ENCODE assay signal across 17 cellular contexts in the genomic region with DNA sequence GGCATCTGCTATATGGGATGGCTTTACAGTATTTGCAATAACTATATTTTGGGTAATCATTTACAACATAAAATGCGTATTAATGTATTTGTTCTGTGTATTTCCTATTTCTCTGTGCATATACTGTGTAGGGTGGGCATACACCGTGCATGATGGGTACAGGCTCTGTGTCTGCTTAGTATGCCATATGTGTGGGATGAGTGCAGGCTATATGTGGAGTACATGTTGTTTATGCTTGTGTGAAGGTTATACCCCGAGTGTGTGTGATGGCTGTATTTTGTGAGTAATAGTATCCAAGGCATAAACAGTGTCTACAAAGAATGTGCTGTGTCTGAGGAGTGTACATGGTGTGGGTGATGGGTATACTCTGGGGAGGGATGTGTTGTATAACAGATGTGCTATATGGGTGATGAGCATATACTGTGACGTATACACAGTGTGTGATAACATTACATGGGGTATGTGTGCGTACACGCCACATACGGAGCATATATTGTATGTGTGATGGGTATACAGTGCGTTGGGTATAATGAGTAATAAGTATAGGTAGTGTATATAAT. TPM values are rescaled to one million over a fixed set of nuclear protein-coding genes. Genes with fewer than 3 reads are reported as not detected.
"Had no signal": no experiment of that assay in that cellular context is flagged by ENCODE, and none has a peak within 500 bp of the region (broad histone marks: within the 10 kb centered on the region; RNA-seq: fewer than 3 reads in every experiment).

No MANE protein-coding gene starts in this region.

- H3K4me3 ChIP-seq: body of pancreas, colonic mucosa, SJSA1, tibial artery had no signal

- H3K36me3 ChIP-seq: colonic mucosa, tibial artery had no signal

- H3K9me3 Mint-ChIP-seq: activated naive CD4-positive, alpha-beta T cell treated with anti-CD3 and anti-CD28 coated beads, Interleukin-2, amount 50 U/mL, for 72 hours; WTC11 had no signal

- H3K27ac ChIP-seq: body of pancreas, colonic mucosa, foreskin keratinocyte, SJSA1, tibial artery had no signal

- H3K4me3 Mint-ChIP-seq: naive B cell; stimulated activated memory B cell treated with anti-CD40 and anti-IgM and Interleukin-4, amounts not matched to agents 10 μg/mL and 1 μg/mL and 100 μg/mL, for 72 hours had no signal

- H3K9me3 ChIP-seq: body of pancreas, colonic mucosa, tibial artery had no signal

- H3K27ac Mint-ChIP-seq: activated naive CD4-positive, alpha-beta T cell treated with anti-CD3 and anti-CD28 coated beads, Interleukin-2, amount 50 U/mL, for 72 hours; stimulated activated memory B cell treated with anti-CD40 and anti-IgM and Interleukin-4, amounts not matched to agents 10 μg/mL and 1 μg/mL and 100 μg/mL, for 72 hours; WTC11 had no signal

- H3K27me3 ChIP-seq: body of pancreas, SJSA1 had no signal

- H3K36me3 Mint-ChIP-seq: activated naive CD4-positive, alpha-beta T cell treated with anti-CD3 and anti-CD28 coated beads, Interleukin-2, amount 50 U/mL, for 72 hours; naive B cell; stimulated activated memory B cell treated with anti-CD40 and anti-IgM and Interleukin-4, amounts not matched to agents 10 μg/mL and 1 μg/mL and 100 μg/mL, for 72 hours; WTC11 had no signal

- DNase-seq: activated CD4-positive, alpha-beta T cell treated with anti-CD3 and anti-CD28 coated beads for 48 hours; activated gamma-delta T cell; activated T-cell treated with anti-CD3 and anti-CD28 coated beads, Interleukin-2, amount 50 U/mL, for 1 hour; amygdala; body of pancreas; caudate nucleus; colonic mucosa; effector memory CD4-positive, alpha-beta T cell; foreskin keratinocyte; mammary epithelial cell; naive B cell; T-helper 2 cell; tibial artery had no signal

- ATAC-seq: activated naive CD4-positive, alpha-beta T cell treated with anti-CD3 and anti-CD28 coated beads, Interleukin-2, amount 50 U/mL, for 72 hours; body of pancreas; foreskin keratinocyte; stimulated activated memory B cell treated with anti-CD40 and anti-IgM and Interleukin-4, amounts not matched to agents 10 μg/mL and 1 μg/mL and 100 μg/mL, for 72 hours had no signal

RNA-seq across cellular contexts. Expression of a gene that starts 52.7 kb away (rescaled TPM):
- total RNA-seq: foreskin keratinocyte had no signal
- polyA plus RNA-seq: foreskin keratinocyte, mammary epithelial cell had no signal

RNA-seq across cellular contexts. Expression of a gene that starts 55.2 kb away (rescaled TPM):
- polyA plus RNA-seq: mammary epithelial cell had no signal
